1 cellular context compared by ENCODE assay signal in the genomic region with DNA sequence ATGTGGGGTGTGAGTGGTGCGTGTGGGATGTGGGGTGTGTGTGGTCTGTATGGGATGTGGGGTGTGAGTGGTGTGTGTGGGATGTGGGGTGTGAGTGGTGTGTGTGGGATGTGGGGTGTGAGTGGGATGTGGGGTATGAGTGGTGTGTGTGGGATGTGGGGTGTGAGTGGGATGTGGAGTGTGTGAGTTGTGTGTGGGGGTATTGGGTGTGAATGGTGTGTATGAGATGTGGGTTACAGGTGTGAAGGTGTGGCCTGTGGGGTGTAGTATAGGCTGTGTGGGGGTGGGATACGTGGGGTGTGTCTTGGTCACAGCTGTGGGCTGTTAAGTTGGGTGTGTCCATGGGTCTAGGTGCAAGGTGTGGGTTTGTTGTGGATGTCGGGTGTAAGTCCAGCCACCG.
TF ChIP-seq lines count a peak whose summit lies in the region.

No MANE protein-coding gene starts in this region.

TF ChIP-seq in WTC11, 78 proteins besides CTCF, POLR2A, EP300 and RAD21 (continued from another document):
- TF ChIP-seq NR1H2 (CRISPR knock-in tag; IDR thresholded peaks at IDR 0.05) (no peak), ZNF396 (CRISPR knock-in tag; IDR thresholded peaks at IDR 0.05; ENCODE audit: borderline replicate concordance) (no peak), ZNF232 (CRISPR knock-in tag; IDR thresholded peaks at IDR 0.05) (no peak), JUN (CRISPR knock-in tag; IDR thresholded peaks at IDR 0.05) (no peak), JAZF1 (CRISPR knock-in tag; IDR thresholded peaks at IDR 0.05) (no peak), EMX1 (CRISPR knock-in tag; IDR thresholded peaks at IDR 0.05) (no peak)
- TF ChIP-seq, protein P1, sequence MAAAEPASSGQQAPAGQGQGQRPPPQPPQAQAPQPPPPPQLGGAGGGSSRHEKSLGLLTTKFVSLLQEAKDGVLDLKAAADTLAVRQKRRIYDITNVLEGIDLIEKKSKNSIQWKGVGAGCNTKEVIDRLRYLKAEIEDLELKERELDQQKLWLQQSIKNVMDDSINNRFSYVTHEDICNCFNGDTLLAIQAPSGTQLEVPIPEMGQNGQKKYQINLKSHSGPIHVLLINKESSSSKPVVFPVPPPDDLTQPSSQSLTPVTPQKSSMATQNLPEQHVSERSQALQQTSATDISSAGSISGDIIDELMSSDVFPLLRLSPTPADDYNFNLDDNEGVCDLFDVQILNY (CRISPR knock-in tag; IDR thresholded peaks at IDR 0.05) = no peak
- TF ChIP-seq, protein P2, sequence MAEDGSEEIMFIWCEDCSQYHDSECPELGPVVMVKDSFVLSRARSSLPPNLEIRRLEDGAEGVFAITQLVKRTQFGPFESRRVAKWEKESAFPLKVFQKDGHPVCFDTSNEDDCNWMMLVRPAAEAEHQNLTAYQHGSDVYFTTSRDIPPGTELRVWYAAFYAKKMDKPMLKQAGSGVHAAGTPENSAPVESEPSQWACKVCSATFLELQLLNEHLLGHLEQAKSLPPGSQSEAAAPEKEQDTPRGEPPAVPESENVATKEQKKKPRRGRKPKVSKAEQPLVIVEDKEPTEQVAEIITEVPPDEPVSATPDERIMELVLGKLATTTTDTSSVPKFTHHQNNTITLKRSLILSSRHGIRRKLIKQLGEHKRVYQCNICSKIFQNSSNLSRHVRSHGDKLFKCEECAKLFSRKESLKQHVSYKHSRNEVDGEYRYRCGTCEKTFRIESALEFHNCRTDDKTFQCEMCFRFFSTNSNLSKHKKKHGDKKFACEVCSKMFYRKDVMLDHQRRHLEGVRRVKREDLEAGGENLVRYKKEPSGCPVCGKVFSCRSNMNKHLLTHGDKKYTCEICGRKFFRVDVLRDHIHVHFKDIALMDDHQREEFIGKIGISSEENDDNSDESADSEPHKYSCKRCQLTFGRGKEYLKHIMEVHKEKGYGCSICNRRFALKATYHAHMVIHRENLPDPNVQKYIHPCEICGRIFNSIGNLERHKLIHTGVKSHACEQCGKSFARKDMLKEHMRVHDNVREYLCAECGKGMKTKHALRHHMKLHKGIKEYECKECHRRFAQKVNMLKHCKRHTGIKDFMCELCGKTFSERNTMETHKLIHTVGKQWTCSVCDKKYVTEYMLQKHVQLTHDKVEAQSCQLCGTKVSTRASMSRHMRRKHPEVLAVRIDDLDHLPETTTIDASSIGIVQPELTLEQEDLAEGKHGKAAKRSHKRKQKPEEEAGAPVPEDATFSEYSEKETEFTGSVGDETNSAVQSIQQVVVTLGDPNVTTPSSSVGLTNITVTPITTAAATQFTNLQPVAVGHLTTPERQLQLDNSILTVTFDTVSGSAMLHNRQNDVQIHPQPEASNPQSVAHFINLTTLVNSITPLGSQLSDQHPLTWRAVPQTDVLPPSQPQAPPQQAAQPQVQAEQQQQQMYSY (CRISPR knock-in tag; IDR thresholded peaks at IDR 0.05) = no peak
- TF ChIP-seq, protein P3, sequence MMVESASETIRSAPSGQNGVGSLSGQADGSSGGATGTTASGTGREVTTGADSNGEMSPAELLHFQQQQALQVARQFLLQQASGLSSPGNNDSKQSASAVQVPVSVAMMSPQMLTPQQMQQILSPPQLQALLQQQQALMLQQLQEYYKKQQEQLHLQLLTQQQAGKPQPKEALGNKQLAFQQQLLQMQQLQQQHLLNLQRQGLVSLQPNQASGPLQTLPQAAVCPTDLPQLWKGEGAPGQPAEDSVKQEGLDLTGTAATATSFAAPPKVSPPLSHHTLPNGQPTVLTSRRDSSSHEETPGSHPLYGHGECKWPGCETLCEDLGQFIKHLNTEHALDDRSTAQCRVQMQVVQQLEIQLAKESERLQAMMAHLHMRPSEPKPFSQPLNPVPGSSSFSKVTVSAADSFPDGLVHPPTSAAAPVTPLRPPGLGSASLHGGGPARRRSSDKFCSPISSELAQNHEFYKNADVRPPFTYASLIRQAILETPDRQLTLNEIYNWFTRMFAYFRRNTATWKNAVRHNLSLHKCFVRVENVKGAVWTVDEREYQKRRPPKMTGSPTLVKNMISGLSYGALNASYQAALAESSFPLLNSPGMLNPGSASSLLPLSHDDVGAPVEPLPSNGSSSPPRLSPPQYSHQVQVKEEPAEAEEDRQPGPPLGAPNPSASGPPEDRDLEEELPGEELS (CRISPR knock-in tag; IDR thresholded peaks at IDR 0.05) = no peak
